Comparison of ENCODE assay signal across 2 cellular contexts in the genomic region with DNA sequence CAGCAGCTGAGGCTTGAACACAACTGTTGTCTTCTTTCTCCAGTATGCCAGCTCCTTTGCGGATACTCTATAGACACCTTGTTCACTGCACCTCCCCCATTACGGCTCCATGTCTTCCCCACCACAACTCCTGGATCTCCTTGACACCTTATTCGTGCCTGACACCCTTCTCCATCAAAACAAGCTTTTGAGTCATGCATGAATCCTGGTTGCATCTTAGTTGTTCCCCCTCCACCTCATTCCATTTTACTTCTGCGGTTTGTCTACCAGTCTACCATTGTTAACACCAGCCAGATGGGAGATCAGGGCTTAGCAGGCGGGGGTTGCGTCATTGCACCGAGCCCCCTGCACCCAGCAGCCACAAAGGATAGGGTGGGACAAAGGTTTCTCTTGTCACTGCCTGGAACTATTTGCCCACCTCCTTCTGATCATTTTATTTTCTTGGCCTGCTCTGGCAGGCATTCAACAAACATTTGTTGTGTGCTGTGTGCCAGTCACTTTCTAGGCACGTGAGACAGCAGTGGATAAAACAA.
TF ChIP-seq lines count a peak whose summit lies in the region.

No MANE protein-coding gene starts in this region.

TF ChIP-seq in SK-N-SH, 30 proteins besides CTCF, POLR2A, EP300 and RAD21 (continued from another document):
- TF ChIP-seq POLR2AphosphoS5 (IDR thresholded peaks at IDR 0.05; ENCODE audit: low read depth, low read length) = no peak
- no peak for TF ChIP-seq YY1 (IDR thresholded peaks at IDR 0.05; ENCODE audit: low read depth)
- TF ChIP-seq, protein P1, sequence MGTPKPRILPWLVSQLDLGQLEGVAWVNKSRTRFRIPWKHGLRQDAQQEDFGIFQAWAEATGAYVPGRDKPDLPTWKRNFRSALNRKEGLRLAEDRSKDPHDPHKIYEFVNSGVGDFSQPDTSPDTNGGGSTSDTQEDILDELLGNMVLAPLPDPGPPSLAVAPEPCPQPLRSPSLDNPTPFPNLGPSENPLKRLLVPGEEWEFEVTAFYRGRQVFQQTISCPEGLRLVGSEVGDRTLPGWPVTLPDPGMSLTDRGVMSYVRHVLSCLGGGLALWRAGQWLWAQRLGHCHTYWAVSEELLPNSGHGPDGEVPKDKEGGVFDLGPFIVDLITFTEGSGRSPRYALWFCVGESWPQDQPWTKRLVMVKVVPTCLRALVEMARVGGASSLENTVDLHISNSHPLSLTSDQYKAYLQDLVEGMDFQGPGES (IDR thresholded peaks at IDR 0.05; ENCODE audit: low read depth, low read length) = no peak
- TF ChIP-seq, protein P2, sequence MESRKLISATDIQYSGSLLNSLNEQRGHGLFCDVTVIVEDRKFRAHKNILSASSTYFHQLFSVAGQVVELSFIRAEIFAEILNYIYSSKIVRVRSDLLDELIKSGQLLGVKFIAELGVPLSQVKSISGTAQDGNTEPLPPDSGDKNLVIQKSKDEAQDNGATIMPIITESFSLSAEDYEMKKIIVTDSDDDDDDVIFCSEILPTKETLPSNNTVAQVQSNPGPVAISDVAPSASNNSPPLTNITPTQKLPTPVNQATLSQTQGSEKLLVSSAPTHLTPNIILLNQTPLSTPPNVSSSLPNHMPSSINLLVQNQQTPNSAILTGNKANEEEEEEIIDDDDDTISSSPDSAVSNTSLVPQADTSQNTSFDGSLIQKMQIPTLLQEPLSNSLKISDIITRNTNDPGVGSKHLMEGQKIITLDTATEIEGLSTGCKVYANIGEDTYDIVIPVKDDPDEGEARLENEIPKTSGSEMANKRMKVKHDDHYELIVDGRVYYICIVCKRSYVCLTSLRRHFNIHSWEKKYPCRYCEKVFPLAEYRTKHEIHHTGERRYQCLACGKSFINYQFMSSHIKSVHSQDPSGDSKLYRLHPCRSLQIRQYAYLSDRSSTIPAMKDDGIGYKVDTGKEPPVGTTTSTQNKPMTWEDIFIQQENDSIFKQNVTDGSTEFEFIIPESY (IDR thresholded peaks at IDR 0.05; ENCODE audit: borderline replicate concordance, low read depth) = no peak
- TF ChIP-seq TAF1 (IDR thresholded peaks at IDR 0.05; ENCODE audit: borderline replicate concordance, low read depth, low read length) = no peak
- no peak for TF ChIP-seq TEAD4 (IDR thresholded peaks at IDR 0.05; ENCODE audit: borderline replicate concordance, insufficient read depth)

TF ChIP-seq in SK-N-SH treated with all-trans-retinoic acid at 6 μM for 48 hours, 23 proteins besides CTCF, POLR2A, EP300 and RAD21 (continued from another document):
- TF ChIP-seq, protein P3, sequence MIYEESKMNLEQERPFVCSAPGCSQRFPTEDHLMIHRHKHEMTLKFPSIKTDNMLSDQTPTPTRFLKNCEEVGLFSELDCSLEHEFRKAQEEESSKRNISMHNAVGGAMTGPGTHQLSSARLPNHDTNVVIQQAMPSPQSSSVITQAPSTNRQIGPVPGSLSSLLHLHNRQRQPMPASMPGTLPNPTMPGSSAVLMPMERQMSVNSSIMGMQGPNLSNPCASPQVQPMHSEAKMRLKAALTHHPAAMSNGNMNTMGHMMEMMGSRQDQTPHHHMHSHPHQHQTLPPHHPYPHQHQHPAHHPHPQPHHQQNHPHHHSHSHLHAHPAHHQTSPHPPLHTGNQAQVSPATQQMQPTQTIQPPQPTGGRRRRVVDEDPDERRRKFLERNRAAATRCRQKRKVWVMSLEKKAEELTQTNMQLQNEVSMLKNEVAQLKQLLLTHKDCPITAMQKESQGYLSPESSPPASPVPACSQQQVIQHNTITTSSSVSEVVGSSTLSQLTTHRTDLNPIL (CRISPR knock-in tag; IDR thresholded peaks at IDR 0.05; ENCODE audit: low read depth) = no peak
- no peak for TF ChIP-seq ZFP30 (CRISPR knock-in tag; IDR thresholded peaks at IDR 0.05)
- no peak for TF ChIP-seq ISL1 (CRISPR knock-in tag; IDR thresholded peaks at IDR 0.05)
- no peak for TF ChIP-seq GLIS3 (CRISPR knock-in tag; IDR thresholded peaks at IDR 0.05)
- TF ChIP-seq, protein P4, sequence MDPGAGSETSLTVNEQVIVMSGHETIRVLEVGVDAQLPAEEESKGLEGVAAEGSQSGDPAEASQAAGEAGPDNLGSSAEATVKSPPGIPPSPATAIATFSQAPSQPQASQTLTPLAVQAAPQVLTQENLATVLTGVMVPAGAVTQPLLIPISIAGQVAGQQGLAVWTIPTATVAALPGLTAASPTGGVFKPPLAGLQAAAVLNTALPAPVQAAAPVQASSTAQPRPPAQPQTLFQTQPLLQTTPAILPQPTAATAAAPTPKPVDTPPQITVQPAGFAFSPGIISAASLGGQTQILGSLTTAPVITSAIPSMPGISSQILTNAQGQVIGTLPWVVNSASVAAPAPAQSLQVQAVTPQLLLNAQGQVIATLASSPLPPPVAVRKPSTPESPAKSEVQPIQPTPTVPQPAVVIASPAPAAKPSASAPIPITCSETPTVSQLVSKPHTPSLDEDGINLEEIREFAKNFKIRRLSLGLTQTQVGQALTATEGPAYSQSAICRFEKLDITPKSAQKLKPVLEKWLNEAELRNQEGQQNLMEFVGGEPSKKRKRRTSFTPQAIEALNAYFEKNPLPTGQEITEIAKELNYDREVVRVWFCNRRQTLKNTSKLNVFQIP (CRISPR knock-in tag; IDR thresholded peaks at IDR 0.05; ENCODE audit: borderline replicate concordance, low read depth) = no peak
- no peak for TF ChIP-seq ZFP3 (CRISPR knock-in tag; IDR thresholded peaks at IDR 0.05)
- TF ChIP-seq CSDC2 (CRISPR knock-in tag; IDR thresholded peaks at IDR 0.05) = no peak
- TF ChIP-seq, protein P5, sequence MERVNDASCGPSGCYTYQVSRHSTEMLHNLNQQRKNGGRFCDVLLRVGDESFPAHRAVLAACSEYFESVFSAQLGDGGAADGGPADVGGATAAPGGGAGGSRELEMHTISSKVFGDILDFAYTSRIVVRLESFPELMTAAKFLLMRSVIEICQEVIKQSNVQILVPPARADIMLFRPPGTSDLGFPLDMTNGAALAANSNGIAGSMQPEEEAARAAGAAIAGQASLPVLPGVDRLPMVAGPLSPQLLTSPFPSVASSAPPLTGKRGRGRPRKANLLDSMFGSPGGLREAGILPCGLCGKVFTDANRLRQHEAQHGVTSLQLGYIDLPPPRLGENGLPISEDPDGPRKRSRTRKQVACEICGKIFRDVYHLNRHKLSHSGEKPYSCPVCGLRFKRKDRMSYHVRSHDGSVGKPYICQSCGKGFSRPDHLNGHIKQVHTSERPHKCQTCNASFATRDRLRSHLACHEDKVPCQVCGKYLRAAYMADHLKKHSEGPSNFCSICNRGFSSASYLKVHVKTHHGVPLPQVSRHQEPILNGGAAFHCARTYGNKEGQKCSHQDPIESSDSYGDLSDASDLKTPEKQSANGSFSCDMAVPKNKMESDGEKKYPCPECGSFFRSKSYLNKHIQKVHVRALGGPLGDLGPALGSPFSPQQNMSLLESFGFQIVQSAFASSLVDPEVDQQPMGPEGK (CRISPR knock-in tag; IDR thresholded peaks at IDR 0.05; ENCODE audit: borderline replicate concordance) = no peak
- TF ChIP-seq ZNF8 (CRISPR knock-in tag; IDR thresholded peaks at IDR 0.05) = no peak
- no peak for TF ChIP-seq ZNF565 (CRISPR knock-in tag; conservative IDR thresholded peaks at IDR 0.05; ENCODE audit: low read depth)
- TF ChIP-seq, protein P6, sequence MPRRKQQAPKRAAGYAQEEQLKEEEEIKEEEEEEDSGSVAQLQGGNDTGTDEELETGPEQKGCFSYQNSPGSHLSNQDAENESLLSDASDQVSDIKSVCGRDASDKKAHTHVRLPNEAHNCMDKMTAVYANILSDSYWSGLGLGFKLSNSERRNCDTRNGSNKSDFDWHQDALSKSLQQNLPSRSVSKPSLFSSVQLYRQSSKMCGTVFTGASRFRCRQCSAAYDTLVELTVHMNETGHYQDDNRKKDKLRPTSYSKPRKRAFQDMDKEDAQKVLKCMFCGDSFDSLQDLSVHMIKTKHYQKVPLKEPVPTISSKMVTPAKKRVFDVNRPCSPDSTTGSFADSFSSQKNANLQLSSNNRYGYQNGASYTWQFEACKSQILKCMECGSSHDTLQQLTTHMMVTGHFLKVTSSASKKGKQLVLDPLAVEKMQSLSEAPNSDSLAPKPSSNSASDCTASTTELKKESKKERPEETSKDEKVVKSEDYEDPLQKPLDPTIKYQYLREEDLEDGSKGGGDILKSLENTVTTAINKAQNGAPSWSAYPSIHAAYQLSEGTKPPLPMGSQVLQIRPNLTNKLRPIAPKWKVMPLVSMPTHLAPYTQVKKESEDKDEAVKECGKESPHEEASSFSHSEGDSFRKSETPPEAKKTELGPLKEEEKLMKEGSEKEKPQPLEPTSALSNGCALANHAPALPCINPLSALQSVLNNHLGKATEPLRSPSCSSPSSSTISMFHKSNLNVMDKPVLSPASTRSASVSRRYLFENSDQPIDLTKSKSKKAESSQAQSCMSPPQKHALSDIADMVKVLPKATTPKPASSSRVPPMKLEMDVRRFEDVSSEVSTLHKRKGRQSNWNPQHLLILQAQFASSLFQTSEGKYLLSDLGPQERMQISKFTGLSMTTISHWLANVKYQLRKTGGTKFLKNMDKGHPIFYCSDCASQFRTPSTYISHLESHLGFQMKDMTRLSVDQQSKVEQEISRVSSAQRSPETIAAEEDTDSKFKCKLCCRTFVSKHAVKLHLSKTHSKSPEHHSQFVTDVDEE (CRISPR knock-in tag; IDR thresholded peaks at IDR 0.05) = no peak
- TF ChIP-seq SNAI2 (CRISPR knock-in tag; IDR thresholded peaks at IDR 0.05) = no peak
- TF ChIP-seq, protein P7, sequence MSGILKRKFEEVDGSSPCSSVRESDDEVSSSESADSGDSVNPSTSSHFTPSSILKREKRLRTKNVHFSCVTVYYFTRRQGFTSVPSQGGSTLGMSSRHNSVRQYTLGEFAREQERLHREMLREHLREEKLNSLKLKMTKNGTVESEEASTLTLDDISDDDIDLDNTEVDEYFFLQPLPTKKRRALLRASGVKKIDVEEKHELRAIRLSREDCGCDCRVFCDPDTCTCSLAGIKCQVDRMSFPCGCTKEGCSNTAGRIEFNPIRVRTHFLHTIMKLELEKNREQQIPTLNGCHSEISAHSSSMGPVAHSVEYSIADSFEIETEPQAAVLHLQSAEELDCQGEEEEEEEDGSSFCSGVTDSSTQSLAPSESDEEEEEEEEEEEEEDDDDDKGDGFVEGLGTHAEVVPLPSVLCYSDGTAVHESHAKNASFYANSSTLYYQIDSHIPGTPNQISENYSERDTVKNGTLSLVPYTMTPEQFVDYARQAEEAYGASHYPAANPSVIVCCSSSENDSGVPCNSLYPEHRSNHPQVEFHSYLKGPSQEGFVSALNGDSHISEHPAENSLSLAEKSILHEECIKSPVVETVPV (CRISPR knock-in tag; IDR thresholded peaks at IDR 0.05) = no peak
- no peak for TF ChIP-seq TOX (CRISPR knock-in tag; IDR thresholded peaks at IDR 0.05; ENCODE audit: borderline replicate concordance)
